15 cellular contexts compared by ENCODE assay signal in genomic region chr1:29331731-29332130, GRCh38.
DNase-seq lines count a peak whose midpoint lies in the region; ATAC-seq, FAIRE-seq and TF ChIP-seq lines count a peak whose summit lies in the region.
"Had no signal": no experiment of that assay in that cellular context is flagged by ENCODE, and none has a peak within 500 bp of the region (broad histone marks: within the 10 kb centered on the region; RNA-seq: fewer than 3 reads in every experiment).

No MANE protein-coding gene starts in this region.

- FAIRE-seq in astrocyte (lab: Jason Lieb, UNC): no peak

- H3K4me2 ChIP-seq in astrocyte (ENCODE audit: low read length): no peak overlapping the region
- H3K4me2 ChIP-seq in neuronal stem cell (ENCODE audit: insufficient read depth, low read length, poor library complexity, severe bottlenecking): no peak overlapping the region

- no peaks in the 10 kb centered on the region for H3K79me1 ChIP-seq in neuronal stem cell (ENCODE audit: low read depth, low read length)

- no peaks in the 10 kb centered on the region for H4K20me1 ChIP-seq in astrocyte (ENCODE audit: insufficient read depth, low read length)

- H3K14ac ChIP-seq in neuronal stem cell (ENCODE audit: low read length): no peak overlapping the region

- peaks cover 21% of the 10 kb centered on the region for H3K27me3 Mint-ChIP-seq in astrocyte (ENCODE audit: low read depth, unreplicated experiment)

- H2AFZ ChIP-seq in astrocyte (ENCODE audit: low read depth, low read length) (no peak overlapping the region), neuronal stem cell (ENCODE audit: low read length) (no peak overlapping the region)

- no peaks in the 10 kb centered on the region for H3K9me3 ChIP-seq in astrocyte (ENCODE audit: insufficient read depth, low read depth, low read length)
- H3K9me3 ChIP-seq in upper lobe of right lung: no peaks in the 10 kb centered on the region
- peaks cover 0 to 2% of the 10 kb centered on the region in 2 donors for H3K9me3 ChIP-seq in neuronal stem cell (replicated peaks in 1 of 2; ENCODE audit: control insufficient read depth in 2 of 2, insufficient read depth in 1 of 2, low read depth in 1 of 2, low read length in 2 of 2)

- H3K9me3 Mint-ChIP-seq in astrocyte (ENCODE audit: unreplicated experiment): no peaks in the 10 kb centered on the region
- H3K9me3 Mint-ChIP-seq: HFFc6 had no signal

- no peak overlapping the region for H3K18ac ChIP-seq in neuronal stem cell (ENCODE audit: low read length)

- no peak overlapping the region for H2BK15ac ChIP-seq in neuronal stem cell (ENCODE audit: low read length)

- H3K27me3 ChIP-seq in astrocyte (ENCODE audit: insufficient read depth, low read length) (peaks cover 7% of the 10 kb centered on the region), upper lobe of right lung (no peaks in the 10 kb centered on the region), neuronal stem cell (ENCODE audit: control insufficient read depth in 3 of 3, insufficient read depth in 3 of 3, low read depth in 1 of 3, low read length in 3 of 3) (peaks cover 0 to 6% (median 0%) of the 10 kb centered on the region in 3 experiments)

- H2AK5ac ChIP-seq in neuronal stem cell (ENCODE audit: low read depth, low read length): no peak overlapping the region

- H3K9ac ChIP-seq in astrocyte (ENCODE audit: low read length) (no peak overlapping the region), neuronal stem cell (ENCODE audit: low read depth, low read length, poor library complexity) (no peak overlapping the region)

- no peak overlapping the region for H3K4ac ChIP-seq in neuronal stem cell (ENCODE audit: low read length)

- H3K79me2 ChIP-seq in astrocyte (ENCODE audit: insufficient read depth, low read length): no peaks in the 10 kb centered on the region

- H2BK12ac ChIP-seq in neuronal stem cell (ENCODE audit: low read length): no peak overlapping the region

- intact Hi-C loops in sciatic nerve (cut with DNase I): no loop called here
- intact Hi-C loops in upper lobe of right lung (cut with DNase I): no loop called here

- ATAC-seq in sciatic nerve (peak; percentile 72), upper lobe of right lung (no peak), GM19467 (IDR thresholded peaks at IDR 0.05; ENCODE audit: unreplicated experiment) (no peak)

- H3K27ac Mint-ChIP-seq in astrocyte (ENCODE audit: unreplicated experiment): no peak overlapping the region
- H3K27ac Mint-ChIP-seq: CD4-positive, CD25-positive, alpha-beta regulatory T cell; HFFc6 had no signal

- WGBS in neuronal stem cell (ENCODE audit: extremely low coverage in 2 of 2, insufficient read length in 2 of 2, insufficient replicate concordance in 1 of 2), 2 donors: no CpG with 5 or more reads among the region's 1 CpG

- H3K27ac ChIP-seq in astrocyte (ENCODE audit: low read depth, low read length) (no peak overlapping the region), upper lobe of right lung (no peak overlapping the region), neuronal stem cell (replicated peaks; ENCODE audit: low read length) (no peak overlapping the region)
- H3K27ac ChIP-seq: RWPE1 had no signal

- no peak overlapping the region for H2BK120ac ChIP-seq in neuronal stem cell (ENCODE audit: low read depth, low read length)

- peaks cover 7% of the 10 kb centered on the region for H3K4me1 Mint-ChIP-seq in astrocyte (ENCODE audit: low read depth, unreplicated experiment)
- H3K4me1 Mint-ChIP-seq: CD4-positive, CD25-positive, alpha-beta regulatory T cell had no signal

- TF ChIP-seq CTCF in astrocyte (IDR thresholded peaks at IDR 0.05; ENCODE audit: insufficient read depth, low read depth, low read length) (no peak), fibroblast of the aortic adventitia (IDR thresholded peaks at IDR 0.05; ENCODE audit: insufficient read depth, low read length) (no peak), upper lobe of right lung (IDR thresholded peaks at IDR 0.05) (no peak)

- H3K4me1 ChIP-seq in astrocyte (ENCODE audit: insufficient read depth, low read length) (no peaks in the 10 kb centered on the region), upper lobe of right lung (no peaks in the 10 kb centered on the region), neuronal stem cell (ENCODE audit: control insufficient read depth in 2 of 2, insufficient read depth in 1 of 2, low read depth in 1 of 2, low read length in 2 of 2) (no peaks in the 10 kb centered on the region)

- H3K23ac ChIP-seq in neuronal stem cell (ENCODE audit: low read depth, low read length, poor library complexity): no peak overlapping the region

- H3K4me3 ChIP-seq in astrocyte (ENCODE audit: insufficient read depth, low read depth, low read length): no peak overlapping the region
- no peak overlapping the region for H3K4me3 ChIP-seq in fibroblast of the aortic adventitia (ENCODE audit: low read depth, low read length)
- H3K4me3 ChIP-seq in upper lobe of right lung: no peak overlapping the region
- H3K4me3 ChIP-seq in neuronal stem cell (ENCODE audit: low read length in 2 of 2): no peak overlapping the region

- H3K36me3 Mint-ChIP-seq in astrocyte (ENCODE audit: low read depth, unreplicated experiment): peaks cover 7% of the 10 kb centered on the region
- H3K36me3 Mint-ChIP-seq: CD4-positive, CD25-positive, alpha-beta regulatory T cell had no signal

- H3K36me3 ChIP-seq in astrocyte (ENCODE audit: insufficient read depth, low read length): peaks cover 3% of the 10 kb centered on the region
- H3K36me3 ChIP-seq in upper lobe of right lung: no peaks in the 10 kb centered on the region
- no peaks in the 10 kb centered on the region for H3K36me3 ChIP-seq in neuronal stem cell (replicated peaks in 1 of 2; ENCODE audit: control insufficient read depth in 2 of 2, insufficient read depth in 2 of 2, low read length in 2 of 2)

- H4K8ac ChIP-seq in neuronal stem cell (ENCODE audit: low read depth, low read length): no peak overlapping the region

- no peak overlapping the region for H4K91ac ChIP-seq in neuronal stem cell (ENCODE audit: low read depth, low read length, poor library complexity)

- no peak overlapping the region for H2BK5ac ChIP-seq in neuronal stem cell (ENCODE audit: low read length)

- no peak overlapping the region for H3K4me3 Mint-ChIP-seq in astrocyte (ENCODE audit: unreplicated experiment)
- H3K4me3 Mint-ChIP-seq: CD4-positive, CD25-positive, alpha-beta regulatory T cell; HFFc6 had no signal

- DNase-seq in astrocyte (ENCODE audit: low read depth) (peak; percentile 28), fibroblast of the aortic adventitia (ENCODE audit: low read depth) (peak; percentile 28), sciatic nerve (ENCODE audit: low spot score) (no peak), upper lobe of right lung (peak; percentile 38), neuronal stem cell (ENCODE audit: low spot score) (no peak), NCI-H2227 treated with DMSO at 0.1 percent for 48 hours (lab: John Stamatoyannopoulos, UW) (no peak)
- DNase-seq: NCI-H1048, NCI-H1417 treated with DMSO at 0.1 percent for 48 hours, NCI-H187, NCI-H2107, SIG-M5 had no signal

Comparison
In these comparisons a context has a peak if more than half of its experiments do, and no peak if none do; other contexts are left out.
1. DNase-seq: peak in astrocyte (single experiment), fibroblast of the aortic adventitia (single experiment) and upper lobe of right lung (single experiment); none in sciatic nerve (single experiment), neuronal stem cell (single experiment) and NCI-H2227 treated with DMSO at 0.1 percent for 48 hours (single experiment).